11 cellular contexts compared by ENCODE assay signal in genomic region chr1:88079036-88079435, GRCh38.
A peak's percentile ranks its signal among the peaks of the same experiment; 100 is the strongest.
DNase-seq lines count a peak whose midpoint lies in the region; ATAC-seq and TF ChIP-seq lines count a peak whose summit lies in the region.
"Had no signal": no experiment of that assay in that cellular context is flagged by ENCODE, and none has a peak within 500 bp of the region (broad histone marks: within the 10 kb centered on the region; RNA-seq: fewer than 3 reads in every experiment).

No MANE protein-coding gene starts in this region.

- no peak for TF ChIP-seq EP300 in sigmoid colon (IDR thresholded peaks at IDR 0.05)

- POLR2A ChIA-PET in A673 (lab: Charles Lee; ENCODE audit: low non-redundant PET): no interaction called here
- POLR2A ChIA-PET in Panc1 (lab: Charles Lee): no interaction called here

- 93 to 95% methylated on average over 1 of the region's 1 CpG for WGBS in sigmoid colon, 2 donors

- in situ Hi-C loops in Panc1 (cut with HindIII; ENCODE audit: low pct_unique_long_range_greater_than_20kb, low sequenced_read_pairs): no loop called here

- intact Hi-C loops in A673 (cut with micrococcal nuclease; ENCODE audit: unreplicated experiment) (no loop called here), Panc1 (cut with micrococcal nuclease; ENCODE audit: unreplicated experiment) (no loop called here), sigmoid colon (cut with DNase I) (no loop called here)

- CTCF ChIA-PET in A673 (lab: Charles Lee) (interaction anchor here (0.6 to 1.2 kb wide), 3 partner anchors 65 to 787 kb away, joined by 4 to 6 read pairs (median 5); no protein-coding TSS in a partner anchor), Panc1 (lab: Charles Lee) (no interaction called here)

- H3K4me3 ChIP-seq in A673 (ENCODE audit: low read depth, low read length, poor library complexity, severe bottlenecking) (no peak overlapping the region), GM12864 (ENCODE audit: low read depth, low read length) (no peak overlapping the region), Panc1 (ENCODE audit: low read depth in 2 of 2, low read length in 2 of 2) (no peak overlapping the region), sigmoid colon (no peak overlapping the region)

- H3K36me3 ChIP-seq in A673 (ENCODE audit: insufficient read depth, low read length, poor library complexity, severe bottlenecking): no peaks in the 10 kb centered on the region
- no peaks in the 10 kb centered on the region for H3K36me3 ChIP-seq in Panc1 (ENCODE audit: control insufficient read depth, insufficient read depth, low read length)
- no peaks in the 10 kb centered on the region for H3K36me3 ChIP-seq in sigmoid colon

- DNase-seq in A673 (ENCODE audit: low spot score) (peak; percentile 52), GM12864 (ENCODE audit: low read depth) (no peak), Panc1 (ENCODE audit: low read depth, low spot score) (no peak), foreskin keratinocyte (no peak), hepatic stellate cell (ENCODE audit: low spot score) (no peak), sigmoid colon (no peak), cerebellar cortex (ENCODE audit: low spot score) (no peak), epidermal melanocyte (ENCODE audit: insufficient read length, low spot score) (no peak)
- DNase-seq: effector CD8-positive, alpha-beta T cell; left cardiac atrium had no signal

- no peaks in the 10 kb centered on the region for H3K27me3 ChIP-seq in A673 (replicated peaks; ENCODE audit: insufficient read depth, low read depth, low read length, poor library complexity)
- H3K27me3 ChIP-seq in Panc1 (ENCODE audit: control insufficient read depth, insufficient read depth, low read length): no peaks in the 10 kb centered on the region
- H3K27me3 ChIP-seq in foreskin keratinocyte: no peaks in the 10 kb centered on the region
- H3K27me3 ChIP-seq in sigmoid colon: no peaks in the 10 kb centered on the region

- H3K9me3 ChIP-seq in A673 (ENCODE audit: low read depth, low read length, poor library complexity, severe bottlenecking) (no peaks in the 10 kb centered on the region), Panc1 (ENCODE audit: control insufficient read depth, insufficient read depth, low read depth, low read length) (no peaks in the 10 kb centered on the region), sigmoid colon (no peaks in the 10 kb centered on the region)

- TF ChIP-seq CTCF in A673 (conservative IDR thresholded peaks at IDR 0.05; ENCODE audit: low read depth, low read length): peak; percentile 71
- TF ChIP-seq CTCF in GM12864 (IDR thresholded peaks at IDR 0.05; ENCODE audit: low read depth, low read length, missing control alignments): peak; percentile 30
- peak; percentile 52 for TF ChIP-seq CTCF in Panc1 (IDR thresholded peaks at IDR 0.05)
- TF ChIP-seq CTCF in foreskin keratinocyte (conservative IDR thresholded peaks at IDR 0.05): peak; percentile 50
- peak in 1 of 4 experiments; percentile 14 for TF ChIP-seq CTCF in sigmoid colon (IDR thresholded peaks at IDR 0.05)

- H3K27ac ChIP-seq in A673 (ENCODE audit: low read depth, low read length, poor library complexity, severe bottlenecking) (no peak overlapping the region), Panc1 (ENCODE audit: low read length) (no peak overlapping the region), foreskin keratinocyte (no peak overlapping the region), sigmoid colon (no peak overlapping the region)

- BruUV-seq in A673 (replicated peaks; lab: Mats Ljungman, UMichigan) (no TSS peak), Panc1 (replicated peaks; lab: Mats Ljungman, UMichigan) (no TSS peak)

- ATAC-seq in Panc1 (no peak), foreskin keratinocyte (peak; percentile 16)
- ATAC-seq: activated T-helper 17 cell treated with anti-CD3 and anti-CD28 coated beads, Interleukin-2, amount 50 U/mL, for 72 hours; left cardiac atrium had no signal

- TF ChIP-seq POLR2A in sigmoid colon (IDR thresholded peaks at IDR 0.05): no peak

- H3K4me1 ChIP-seq in A673 (ENCODE audit: insufficient read depth, low read length, poor library complexity, severe bottlenecking) (no peaks in the 10 kb centered on the region), Panc1 (ENCODE audit: control insufficient read depth, insufficient read depth, low read length) (no peaks in the 10 kb centered on the region), foreskin keratinocyte (no peaks in the 10 kb centered on the region), sigmoid colon (no peaks in the 10 kb centered on the region)
